8 cellular contexts compared by ENCODE assay signal in the genomic region with DNA sequence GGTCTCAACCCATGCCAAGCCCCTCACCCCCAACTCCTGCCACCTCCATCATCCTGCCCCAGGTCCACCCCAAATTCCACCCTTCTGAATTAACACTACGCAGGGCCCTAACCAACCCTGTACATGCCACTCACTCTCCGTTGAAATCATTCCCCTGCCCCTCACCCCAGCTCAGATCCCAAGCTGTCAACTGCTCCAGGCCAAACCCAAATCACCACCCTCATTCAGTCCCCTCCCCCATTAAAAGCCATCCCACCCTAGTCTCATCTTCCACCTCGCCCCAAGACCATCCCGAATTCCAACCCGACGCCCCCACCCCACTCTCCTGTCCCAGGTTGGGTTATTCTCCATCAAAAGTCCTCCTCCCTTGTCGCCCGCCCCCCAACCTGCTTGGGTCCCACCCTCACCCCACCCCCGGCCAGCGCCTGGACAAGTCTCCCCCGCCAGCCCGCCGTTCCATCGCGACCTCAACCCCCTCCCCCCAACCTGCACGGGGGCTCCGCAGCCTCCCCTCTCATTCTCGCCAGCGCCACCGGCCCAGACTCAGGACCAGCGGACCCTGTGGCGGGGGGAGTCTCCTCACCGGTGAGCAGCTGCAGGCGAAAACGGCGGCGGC. TPM values are rescaled to one million over a fixed set of nuclear protein-coding genes. Genes with fewer than 3 reads are reported as not detected.
DNase-seq lines count a peak whose midpoint lies in the region; ATAC-seq, FAIRE-seq and TF ChIP-seq lines count a peak whose summit lies in the region.

No MANE protein-coding gene starts in this region.

- TF ChIP-seq CTCF in retinal pigment epithelial cell (conservative IDR thresholded peaks at IDR 0.05; ENCODE audit: low read depth, low read length) = no peak

- H3K9me3 Mint-ChIP-seq in activated CD4-positive, alpha-beta T cell treated with anti-CD3 and anti-CD28 coated beads, Interleukin-2, amount 10 ng/mL, durations not matched to agents 7 days and 5 days = no peaks in the 10 kb centered on the region

- no peak for FAIRE-seq in H54 (lab: Jason Lieb, UNC)

- H3K4me3 Mint-ChIP-seq in activated CD4-positive, alpha-beta T cell treated with anti-CD3 and anti-CD28 coated beads, Interleukin-2, amount 10 ng/mL, durations not matched to agents 7 days and 5 days = peak overlapping the region; percentile 90

- H3K4me3 ChIP-seq in retinal pigment epithelial cell (ENCODE audit: low read length) = peak overlapping the region; percentile 71

- peak; percentile 6 for DNase-seq in activated CD4-positive, alpha-beta T cell treated with anti-CD3 and anti-CD28 coated beads, Interleukin-2, amount 10 ng/mL, durations not matched to agents 7 days and 5 days
- no peak for DNase-seq in activated CD4-positive, alpha-beta T cell treated with anti-CD3 and anti-CD28 coated beads for 1 hour
- DNase-seq in activated CD4-positive, alpha-beta T cell treated with anti-CD3 and anti-CD28 coated beads, Interleukin-2, amount 50 U/mL, for 48 hours = peak; percentile 4 to 8
- DNase-seq in glomerular visceral epithelial cell (ENCODE audit: extremely low spot score) = peak; percentile 3
- no peak for DNase-seq in retinal pigment epithelial cell (ENCODE audit: low read depth)
- no peak for DNase-seq in H54 (ENCODE audit: insufficient read length, low spot score)

- ATAC-seq in GM18511 (IDR thresholded peaks at IDR 0.05; ENCODE audit: unreplicated experiment) (no peak), HG03457 (IDR thresholded peaks at IDR 0.05; ENCODE audit: unreplicated experiment) (no peak)

- POLR2A ChIA-PET in activated CD4-positive, alpha-beta T cell treated with anti-CD3 and anti-CD28 coated beads, Interleukin-2, amount 10 ng/mL, durations not matched to agents 7 days and 5 days (lab: Charles Lee) = interaction anchor here (0.5 kb wide), 1 partner anchor 33 kb away, joined by 4 read pairs; no protein-coding TSS in a partner anchor

- H3K4me1 Mint-ChIP-seq in activated CD4-positive, alpha-beta T cell treated with anti-CD3 and anti-CD28 coated beads, Interleukin-2, amount 10 ng/mL, durations not matched to agents 7 days and 5 days = peaks cover 40% of the 10 kb centered on the region

- CTCF ChIA-PET in activated CD4-positive, alpha-beta T cell treated with anti-CD3 and anti-CD28 coated beads, Interleukin-2, amount 10 ng/mL, durations not matched to agents 7 days and 5 days (lab: Charles Lee) = interaction anchor here (0.7 to 1.9 kb wide), 2 partner anchors 12 to 309 kb away, joined by 4 read pairs; no protein-coding TSS in a partner anchor

- TF ChIP-seq POLR2A in H54 (IDR thresholded peaks at IDR 0.05; ENCODE audit: low read depth, low read length) = no peak

- peak overlapping the region; percentile 97 for H3K27ac Mint-ChIP-seq in activated CD4-positive, alpha-beta T cell treated with anti-CD3 and anti-CD28 coated beads, Interleukin-2, amount 10 ng/mL, durations not matched to agents 7 days and 5 days

- no peaks in the 10 kb centered on the region for H3K27me3 Mint-ChIP-seq in activated CD4-positive, alpha-beta T cell treated with anti-CD3 and anti-CD28 coated beads, Interleukin-2, amount 10 ng/mL, durations not matched to agents 7 days and 5 days

- H3K36me3 Mint-ChIP-seq in activated CD4-positive, alpha-beta T cell treated with anti-CD3 and anti-CD28 coated beads, Interleukin-2, amount 10 ng/mL, durations not matched to agents 7 days and 5 days (ENCODE audit: low read depth) = peaks cover 4% of the 10 kb centered on the region

RNA-seq across cellular contexts. Expression of a gene that starts 0.5 kb away (rescaled TPM):
- 10 to 100 TPM; 28.9 to 31.2 TPM for total RNA-seq in activated CD4-positive, alpha-beta T cell treated with anti-CD3 and anti-CD28 coated beads, Interleukin-2, amount 10 ng/mL, durations not matched to agents 7 days and 5 days

RNA-seq across cellular contexts. Expression of a gene that starts 48.9 kb away (rescaled TPM):
- total RNA-seq in activated CD4-positive, alpha-beta T cell treated with anti-CD3 and anti-CD28 coated beads, Interleukin-2, amount 10 ng/mL, durations not matched to agents 7 days and 5 days = 10 to 100 TPM; 12.6 to 13.6 TPM

Comparison
In these comparisons a context has a peak if more than half of its experiments do, and no peak if none do; other contexts are left out.
1. DNase-seq: peak in activated CD4-positive, alpha-beta T cell treated with anti-CD3 and anti-CD28 coated beads, Interleukin-2, amount 10 ng/mL, durations not matched to agents 7 days and 5 days (single experiment), activated CD4-positive, alpha-beta T cell treated with anti-CD3 and anti-CD28 coated beads, Interleukin-2, amount 50 U/mL, for 48 hours (2 of 2) and glomerular visceral epithelial cell (single experiment); none in activated CD4-positive, alpha-beta T cell treated with anti-CD3 and anti-CD28 coated beads for 1 hour (single experiment), retinal pigment epithelial cell (single experiment) and H54 (single experiment).